In genomic region chr18:723541-723940, GRCh38 we compare ENCODE assay signal across 2 cellular contexts.
TF ChIP-seq lines count a peak whose summit lies in the region.

No MANE protein-coding gene starts in this region.

TF ChIP-seq in IMR-90, 13 proteins besides CTCF, POLR2A, EP300 and RAD21:
- TF ChIP-seq RCOR1 (IDR thresholded peaks at IDR 0.05; ENCODE audit: insufficient replicate concordance, low read length) (no peak), MAFK (IDR thresholded peaks at IDR 0.05; ENCODE audit: low read depth, low read length) (no peak), MXI1 (IDR thresholded peaks at IDR 0.05; ENCODE audit: borderline replicate concordance, low read depth, low read length) (no peak), FOS (IDR thresholded peaks at IDR 0.05; ENCODE audit: low read depth, low read length) (no peak), BHLHE40 (IDR thresholded peaks at IDR 0.05; ENCODE audit: low read depth, low read length) (no peak), RFX5 (IDR thresholded peaks at IDR 0.05; ENCODE audit: low read depth, low read length) (no peak), MAZ (IDR thresholded peaks at IDR 0.05; ENCODE audit: borderline replicate concordance, low read depth, low read length) (no peak), SMC3 (IDR thresholded peaks at IDR 0.05; ENCODE audit: low read depth, low read length) (no peak), NFE2L2 (IDR thresholded peaks at IDR 0.05; ENCODE audit: low read depth, low read length) (no peak), USF2 (IDR thresholded peaks at IDR 0.05; ENCODE audit: low read depth, low read length) (no peak), CHD1 (IDR thresholded peaks at IDR 0.05; ENCODE audit: low read depth, low read length) (no peak), CEBPB (IDR thresholded peaks at IDR 0.05; ENCODE audit: low read depth, low read length) (no peak), ELK1 (IDR thresholded peaks at IDR 0.05; ENCODE audit: borderline replicate concordance, low read depth, low read length) (no peak)

TF ChIP-seq in GM12878, 131 proteins besides CTCF, POLR2A, EP300 and RAD21:
- TF ChIP-seq ZNF24 (IDR thresholded peaks at IDR 0.05) (no peak), MYB (IDR thresholded peaks at IDR 0.05; ENCODE audit: borderline replicate concordance, low read depth, low read length) (no peak), HDAC2 (IDR thresholded peaks at IDR 0.05) (no peak), IRF5 (IDR thresholded peaks at IDR 0.05; ENCODE audit: borderline replicate concordance) (no peak), ATF7 (IDR thresholded peaks at IDR 0.05; ENCODE audit: low read depth) (no peak), HSF1 (IDR thresholded peaks at IDR 0.05; ENCODE audit: low read depth, low read length) (no peak), TCF3 (IDR thresholded peaks at IDR 0.05; ENCODE audit: borderline replicate concordance, insufficient read depth, low read depth, low read length) (no peak)
